ENCODE assay signal across 8 cellular contexts in the genomic region with DNA sequence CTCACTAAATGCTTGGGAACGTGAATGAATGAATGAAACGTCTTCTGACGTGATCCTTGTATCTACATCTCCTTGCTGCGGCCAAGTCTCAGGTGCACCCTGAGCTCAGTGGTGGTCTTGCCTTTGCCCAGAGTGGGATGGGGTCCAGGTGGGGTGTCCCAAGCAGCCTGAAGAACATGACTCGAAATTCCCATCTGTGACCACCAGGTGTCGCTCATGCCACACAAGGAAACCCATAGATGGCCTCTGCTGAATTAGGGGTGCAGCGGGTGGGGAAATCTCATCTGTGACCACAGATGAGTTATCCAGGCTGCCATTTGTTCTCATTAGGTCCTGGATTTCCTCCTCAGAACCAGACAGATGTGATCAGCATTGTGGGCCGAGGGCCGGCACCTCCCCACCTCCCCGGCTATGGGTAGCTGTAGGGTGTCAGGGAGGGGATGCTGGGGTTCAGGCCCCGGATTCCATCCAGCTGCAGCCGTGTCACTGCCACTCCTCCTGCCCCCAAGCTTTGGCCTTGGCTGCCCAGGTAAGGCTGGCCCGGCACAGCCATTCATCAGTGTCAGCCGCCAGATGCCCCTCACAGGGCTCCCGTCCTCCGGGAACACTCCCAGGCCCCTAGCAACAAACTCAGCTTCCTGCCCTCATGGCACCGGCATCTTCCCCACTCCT. TPM values are rescaled to one million over a fixed set of nuclear protein-coding genes. Genes with fewer than 3 reads are reported as not detected.
DNase-seq lines count a peak whose midpoint lies in the region; ATAC-seq and TF ChIP-seq lines count a peak whose summit lies in the region.

No MANE protein-coding gene starts in this region.

- no peak overlapping the region for H3K4me2 ChIP-seq in mesendoderm (ENCODE audit: low read length)

- no peaks in the 10 kb centered on the region for H3K79me1 ChIP-seq in mesendoderm (ENCODE audit: low read length)

- WGBS in mesendoderm (ENCODE audit: extremely low coverage, insufficient coverage, low lambda C conversion rate): no CpG with 5 or more reads among the region's 17 CpGs

- H3K27ac Mint-ChIP-seq in activated CD4-positive, alpha-beta memory T cell treated with anti-CD3 and anti-CD28 coated beads, Interleukin-2, amount 10 ng/mL, durations not matched to agents 7 days and 5 days: peak overlapping the region; percentile 56

- H3K36me3 ChIP-seq in BJ (ENCODE audit: control insufficient read depth, insufficient read depth, low read length) (no peaks in the 10 kb centered on the region), mesendoderm (ENCODE audit: control insufficient read depth, insufficient read depth, low read length) (no peaks in the 10 kb centered on the region)

- no peak overlapping the region for H3K4ac ChIP-seq in mesendoderm (ENCODE audit: low read depth, low read length)

- H3K27ac ChIP-seq in dorsolateral prefrontal cortex: no peak overlapping the region
- no peak overlapping the region for H3K27ac ChIP-seq in mesendoderm (ENCODE audit: low read depth, low read length)

- H3K27me3 ChIP-seq in BJ (ENCODE audit: control insufficient read depth, insufficient read depth, low read length): no peaks in the 10 kb centered on the region
- H3K27me3 ChIP-seq in dorsolateral prefrontal cortex: no peaks in the 10 kb centered on the region
- no peaks in the 10 kb centered on the region for H3K27me3 ChIP-seq in mesendoderm (ENCODE audit: insufficient read depth, low read length, poor library complexity)

- no peak for DNase-seq in BJ (ENCODE audit: low read depth)
- peak; percentile 58 for DNase-seq in NCI-H226
- peak; percentile 76 for DNase-seq in activated CD4-positive, alpha-beta memory T cell treated with anti-CD3 and anti-CD28 coated beads, Interleukin-2, amount 10 ng/mL, durations not matched to agents 7 days and 5 days
- DNase-seq in dorsolateral prefrontal cortex: peak in 8 of 10 donors; percentile 54 to 82 (median 74)
- DNase-seq in mesendoderm: peak; percentile 72
- peak; percentile 58 for DNase-seq in stimulated activated CD8-positive, alpha-beta memory T cell treated with anti-CD3 and anti-CD28 coated beads, Interleukin-4, amount 100 ng/mL, for 24 hours (ENCODE audit: low read depth)

- peak; percentile 43 for ATAC-seq in GM19467 (IDR thresholded peaks at IDR 0.05; ENCODE audit: unreplicated experiment)
- no peak for ATAC-seq in HG03521 (IDR thresholded peaks at IDR 0.05; ENCODE audit: unreplicated experiment)

- H3K9me3 Mint-ChIP-seq in activated CD4-positive, alpha-beta memory T cell treated with anti-CD3 and anti-CD28 coated beads, Interleukin-2, amount 10 ng/mL, durations not matched to agents 7 days and 5 days: no peaks in the 10 kb centered on the region

- intact Hi-C loops in dorsolateral prefrontal cortex (cut with DNase I): loop anchor here (10.0 kb wide), 2 partner anchors 440 to 1770 kb away; partner anchors contain the start of gene SDK1 (in 1 of the 2)

- POLR2A ChIA-PET in BJ (lab: Charles Lee): no interaction called here
- POLR2A ChIA-PET in activated CD4-positive, alpha-beta memory T cell treated with anti-CD3 and anti-CD28 coated beads, Interleukin-2, amount 10 ng/mL, durations not matched to agents 7 days and 5 days (lab: Charles Lee): interaction anchor here (1.2 to 1.4 kb wide), 2 partner anchors 144 to 155 kb away, joined by 3 to 4 read pairs; no protein-coding TSS in a partner anchor

- no peak overlapping the region for H3K9ac ChIP-seq in mesendoderm (ENCODE audit: low read length)

- CTCF ChIA-PET in BJ (lab: Yijun Ruan, JAX): interaction anchor here (0.5 to 3.2 kb wide), 22 partner anchors 10 to 1967 kb away, joined by 3 to 15 read pairs (median 4); no protein-coding TSS in a partner anchor
- CTCF ChIA-PET in activated CD4-positive, alpha-beta memory T cell treated with anti-CD3 and anti-CD28 coated beads, Interleukin-2, amount 10 ng/mL, durations not matched to agents 7 days and 5 days (lab: Charles Lee): interaction anchor here (0.6 to 3.2 kb wide), 28 partner anchors 9 to 808 kb away, joined by 3 to 16 read pairs (median 5); partner anchors contain the start of gene SDK1

- H2AK5ac ChIP-seq in mesendoderm (ENCODE audit: low read length): no peak overlapping the region

- no peak overlapping the region for H2BK5ac ChIP-seq in mesendoderm (ENCODE audit: low read length)

- H3K4me1 Mint-ChIP-seq in activated CD4-positive, alpha-beta memory T cell treated with anti-CD3 and anti-CD28 coated beads, Interleukin-2, amount 10 ng/mL, durations not matched to agents 7 days and 5 days: peaks cover 40% of the 10 kb centered on the region

- H3K56ac ChIP-seq in mesendoderm (ENCODE audit: low read length): no peak overlapping the region

- H3K79me2 ChIP-seq in mesendoderm (ENCODE audit: control insufficient read depth, insufficient read depth, low read length): no peaks in the 10 kb centered on the region

- no peaks in the 10 kb centered on the region for H3K36me3 Mint-ChIP-seq in activated CD4-positive, alpha-beta memory T cell treated with anti-CD3 and anti-CD28 coated beads, Interleukin-2, amount 10 ng/mL, durations not matched to agents 7 days and 5 days (ENCODE audit: low read depth)

- no peak overlapping the region for H3K4me3 Mint-ChIP-seq in activated CD4-positive, alpha-beta memory T cell treated with anti-CD3 and anti-CD28 coated beads, Interleukin-2, amount 10 ng/mL, durations not matched to agents 7 days and 5 days

- H3K18ac ChIP-seq in mesendoderm (ENCODE audit: low read length): no peak overlapping the region

- H2BK15ac ChIP-seq in mesendoderm (replicated peaks; ENCODE audit: low read depth): no peak overlapping the region

- peak; percentile 91 for TF ChIP-seq CTCF in BJ (IDR thresholded peaks at IDR 0.05; ENCODE audit: insufficient read depth, low read depth, low read length)
- peak; percentile 76 to 98 (median 91) for TF ChIP-seq CTCF in dorsolateral prefrontal cortex (IDR thresholded peaks at IDR 0.05 in 54 of 56, conservative IDR thresholded peaks at IDR 0.05 in 2 of 56; ENCODE audit: low read depth in 1 of 56, partially characterized antibody in 56 of 56)

- no peak overlapping the region for H4K8ac ChIP-seq in mesendoderm (ENCODE audit: low read depth, low read length)

- peaks cover 5% of the 10 kb centered on the region for H3K4me1 ChIP-seq in mesendoderm (ENCODE audit: control insufficient read depth, low read depth, low read length)

- H3K23ac ChIP-seq in mesendoderm (ENCODE audit: low read length): no peak overlapping the region

- H4K5ac ChIP-seq in mesendoderm (ENCODE audit: low read length): no peak overlapping the region

- peaks cover 4% of the 10 kb centered on the region for H3K27me3 Mint-ChIP-seq in activated CD4-positive, alpha-beta memory T cell treated with anti-CD3 and anti-CD28 coated beads, Interleukin-2, amount 10 ng/mL, durations not matched to agents 7 days and 5 days

- no peak overlapping the region for H2BK120ac ChIP-seq in mesendoderm (ENCODE audit: low read depth, low read length)

- H3K4me3 ChIP-seq in BJ (ENCODE audit: low read depth, low read length) (no peak overlapping the region), dorsolateral prefrontal cortex (no peak overlapping the region), mesendoderm (ENCODE audit: low read length) (no peak overlapping the region)

RNA-seq across cellular contexts. Expression of gene GNA12, which starts 21.0 kb away (rescaled TPM):
- 73.0 and 95.3 TPM in 2 replicates for polyA plus RNA-seq in BJ (2011; rRNA removed)
- polyA minus RNA-seq in BJ (2011; rRNA and poly(A)+ RNA removed): 60.4 and 66.8 TPM in 2 replicates
- 10 to 100 TPM; 16.3 to 17.4 TPM for total RNA-seq in activated CD4-positive, alpha-beta memory T cell treated with anti-CD3 and anti-CD28 coated beads, Interleukin-2, amount 10 ng/mL, durations not matched to agents 7 days and 5 days
- total RNA-seq in dorsolateral prefrontal cortex: 100 to 1,000 TPM in 12 of 120 experiments, 10 to 100 TPM in 108; 45.2 to 162 (median 67.4) TPM
- polyA plus RNA-seq in mesendoderm (2013, experiment 1 of 2): 46.1 TPM
- 47.4 TPM for polyA plus RNA-seq in mesendoderm (2013, experiment 2 of 2)
